ENCODE assay signal across 16 cellular contexts in the genomic region with DNA sequence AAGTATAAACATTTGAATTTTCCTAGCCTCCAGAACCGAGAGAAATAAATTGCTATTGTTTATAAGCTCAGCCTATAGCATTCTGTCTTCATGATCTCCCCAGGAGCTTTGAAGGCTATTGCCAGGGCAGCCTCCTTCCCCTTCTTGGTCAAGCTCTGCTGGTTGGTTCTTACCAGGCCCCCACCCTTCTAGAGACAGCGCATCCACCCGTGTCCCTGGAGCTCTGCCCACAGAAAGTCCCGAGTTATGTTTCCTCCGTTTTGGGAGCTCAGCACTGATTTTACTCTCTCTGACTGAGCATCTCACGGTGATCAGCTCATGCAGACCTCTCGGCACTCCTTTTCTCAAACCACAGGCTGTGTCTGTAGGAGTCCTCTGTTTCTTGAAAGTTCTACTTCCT.
DNase-seq lines count a peak whose midpoint lies in the region; ATAC-seq and TF ChIP-seq lines count a peak whose summit lies in the region.
"Had no signal": no experiment of that assay in that cellular context is flagged by ENCODE, and none has a peak within 500 bp of the region (broad histone marks: within the 10 kb centered on the region; RNA-seq: fewer than 3 reads in every experiment).

No MANE protein-coding gene starts in this region.

- ATAC-seq in HG03432 (IDR thresholded peaks at IDR 0.05; ENCODE audit: unreplicated experiment) (peak; percentile 19), HG02763 (IDR thresholded peaks at IDR 0.05; ENCODE audit: unreplicated experiment) (no peak)

- DNase-seq in Ammon's horn (ENCODE audit: low spot score), result peak; percentile 64
- peak; percentile 13 for DNase-seq in islet precursor cell
- peak; percentile 23 for DNase-seq in osteocyte (ENCODE audit: extremely low spot score, unreplicated experiment)
- no peak for DNase-seq in T-helper 9 cell
- no peak for DNase-seq in NCI-H1092 (lab: John Stamatoyannopoulos, UW)
- no peak for DNase-seq in NCI-H1105 treated with DMSO at 0.1 percent for 48 hours (lab: John Stamatoyannopoulos, UW)
- DNase-seq: ACHN; activated CD4-positive, alpha-beta memory T cell treated with anti-CD3 and anti-CD28 coated beads, Interleukin-2, amount 10 ng/mL, durations not matched to agents 7 days and 5 days; amniotic stem cell; central memory CD4-positive, alpha-beta T cell; effector CD8-positive, alpha-beta T cell; NCI-H2107; transverse colon had no signal

- H3K4me1 Mint-ChIP-seq in osteocyte (ENCODE audit: unreplicated experiment), result no peaks in the 10 kb centered on the region

- H3K27ac Mint-ChIP-seq in osteocyte (ENCODE audit: unreplicated experiment), result no peak overlapping the region
- H3K27ac Mint-ChIP-seq: activated CD4-positive, alpha-beta memory T cell treated with anti-CD3 and anti-CD28 coated beads, Interleukin-2, amount 10 ng/mL, durations not matched to agents 7 days and 5 days; mesothelial cell of epicardium had no signal

- H3K27me3 Mint-ChIP-seq in osteocyte (ENCODE audit: unreplicated experiment), result peaks cover 64% of the 10 kb centered on the region
- H3K27me3 Mint-ChIP-seq: activated CD4-positive, alpha-beta memory T cell treated with anti-CD3 and anti-CD28 coated beads, Interleukin-2, amount 10 ng/mL, durations not matched to agents 7 days and 5 days had no signal

- no peak overlapping the region for H3K4me3 Mint-ChIP-seq in osteocyte (ENCODE audit: unreplicated experiment)
- H3K4me3 Mint-ChIP-seq: activated CD4-positive, alpha-beta memory T cell treated with anti-CD3 and anti-CD28 coated beads, Interleukin-2, amount 10 ng/mL, durations not matched to agents 7 days and 5 days; mesothelial cell of epicardium had no signal

- H3K36me3 Mint-ChIP-seq in osteocyte (ENCODE audit: unreplicated experiment), result no peaks in the 10 kb centered on the region

- H3K9me3 Mint-ChIP-seq in osteocyte (ENCODE audit: unreplicated experiment), result peaks cover 10% of the 10 kb centered on the region

- no peak for TF ChIP-seq CTCF in osteocyte (IDR thresholded peaks at IDR 0.05)

Comparison
In these comparisons a context has a peak if more than half of its experiments do, and no peak if none do; other contexts are left out.
1. DNase-seq: peak in Ammon's horn (single experiment), islet precursor cell (single experiment) and osteocyte (single experiment); none in T-helper 9 cell (single experiment), NCI-H1092 (single experiment) and NCI-H1105 treated with DMSO at 0.1 percent for 48 hours (single experiment).